19 cellular contexts compared by ENCODE assay signal in the genomic region with DNA sequence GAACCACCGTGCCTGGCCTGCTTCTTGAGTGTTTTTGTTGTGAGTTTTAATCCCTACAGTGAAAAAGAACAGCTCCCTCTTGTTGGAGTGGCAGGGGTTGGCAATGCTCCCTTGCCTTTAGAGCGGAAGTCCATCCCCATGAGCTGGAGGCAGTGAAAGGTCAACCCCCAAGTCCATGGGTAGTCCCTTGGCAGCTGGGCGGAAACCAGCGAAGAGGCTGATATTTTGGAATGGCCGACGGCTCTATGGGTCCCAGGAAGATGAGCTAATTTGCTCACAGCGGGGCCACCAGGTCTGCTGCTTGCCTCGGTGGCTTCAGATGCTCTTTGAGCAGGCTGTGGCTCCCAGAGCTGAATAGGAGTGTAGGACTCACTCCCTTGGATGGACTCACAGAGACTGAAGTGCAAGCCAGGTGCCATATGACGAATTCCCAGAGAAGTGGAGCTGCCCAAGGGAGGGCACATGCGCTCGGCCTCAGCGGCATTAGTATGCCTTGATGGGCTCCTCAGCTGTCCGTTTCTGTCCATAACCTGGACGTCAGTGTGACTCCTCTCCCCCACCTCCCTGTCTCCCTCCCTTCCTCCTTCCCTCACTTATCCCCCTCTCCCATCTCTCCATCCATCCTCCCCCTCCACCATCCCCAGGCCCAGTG. TPM values are rescaled to one million over a fixed set of nuclear protein-coding genes. Genes with fewer than 3 reads are reported as not detected.
DNase-seq lines count a peak whose midpoint lies in the region; ATAC-seq and TF ChIP-seq lines count a peak whose summit lies in the region.
"Had no signal": no experiment of that assay in that cellular context is flagged by ENCODE, and none has a peak within 500 bp of the region (broad histone marks: within the 10 kb centered on the region; RNA-seq: fewer than 3 reads in every experiment).

No MANE protein-coding gene starts in this region.

- H3K36me3 Mint-ChIP-seq in dendritic cell treated with granulocyte-macrophage colony-stimulating factor and Interleukin-4, amounts not matched to agents 40 ng/mL and 50 ng/mL, for 4 days (ENCODE audit: low read depth) = no peaks in the 10 kb centered on the region
- H3K36me3 Mint-ChIP-seq: activated naive CD4-positive, alpha-beta T cell treated with anti-CD3 and anti-CD28 coated beads, Interleukin-2, amount 10 ng/mL, durations not matched to agents 7 days and 5 days; natural killer cell treated with Interleukin-12 subunit alpha and Interleukin-12 subunit beta and Interleukin-15 and Interleukin-18, amount 100 ng/mL, for 72 hours had no signal

- H3K4me3 Mint-ChIP-seq in dendritic cell treated with granulocyte-macrophage colony-stimulating factor and Interleukin-4, amounts not matched to agents 40 ng/mL and 50 ng/mL, for 4 days = no peak overlapping the region
- H3K4me3 Mint-ChIP-seq: activated naive CD4-positive, alpha-beta T cell treated with anti-CD3 and anti-CD28 coated beads, Interleukin-2, amount 10 ng/mL, durations not matched to agents 7 days and 5 days; B cell; endodermal cell; natural killer cell treated with Interleukin-12 subunit alpha and Interleukin-12 subunit beta and Interleukin-15 and Interleukin-18, amount 100 ng/mL, for 72 hours had no signal

- H3K9me3 ChIP-seq in WERI-Rb-1 (ENCODE audit: severe bottlenecking) (no peaks in the 10 kb centered on the region), muscle layer of duodenum (ENCODE audit: control insufficient read depth in 1 of 2, low read length in 2 of 2) (no peaks in the 10 kb centered on the region), thoracic aorta (no peaks in the 10 kb centered on the region)

- intact Hi-C loops in dendritic cell treated with granulocyte-macrophage colony-stimulating factor and Interleukin-4, amounts not matched to agents 40 ng/mL and 50 ng/mL, for 4 days (cut with micrococcal nuclease) = no loop called here

- no peak for ATAC-seq in thoracic aorta (ENCODE audit: insufficient number of reproducible peaks, low FRiP score, low read depth)
- no peak for ATAC-seq in GM18498 (IDR thresholded peaks at IDR 0.05; ENCODE audit: unreplicated experiment)
- ATAC-seq: natural killer cell treated with Interleukin-12 subunit alpha and Interleukin-12 subunit beta and Interleukin-15 and Interleukin-18, amount 100 ng/mL, for 72 hours; stimulated activated naive CD8-positive, alpha-beta T cell treated with anti-CD3 and anti-CD28 coated beads, Interleukin-15, Interleukin-2, amounts not matched to agents 100 U/mL and 50 U/mL, for 24 hours had no signal

- H3K27me3 ChIP-seq in WERI-Rb-1 (ENCODE audit: insufficient read depth, low read depth, severe bottlenecking) = no peaks in the 10 kb centered on the region
- no peaks in the 10 kb centered on the region for H3K27me3 ChIP-seq in muscle layer of duodenum (ENCODE audit: low read depth, low read length)
- H3K27me3 ChIP-seq in thoracic aorta (replicated peaks; ENCODE audit: insufficient read depth) = no peaks in the 10 kb centered on the region
- H3K27me3 ChIP-seq: cardiac muscle cell had no signal

- H3K4me3 ChIP-seq in WERI-Rb-1 (ENCODE audit: low read depth, low read length) = no peak overlapping the region
- no peak overlapping the region for H3K4me3 ChIP-seq in muscle layer of duodenum (ENCODE audit: low read depth in 1 of 2, low read length in 2 of 2)
- H3K4me3 ChIP-seq in thoracic aorta = peak overlapping the region; percentile 3
- H3K4me3 ChIP-seq: cardiac muscle cell, GM23248, smooth muscle cell had no signal

- peaks cover 81% of the 10 kb centered on the region for H3K4me1 Mint-ChIP-seq in dendritic cell treated with granulocyte-macrophage colony-stimulating factor and Interleukin-4, amounts not matched to agents 40 ng/mL and 50 ng/mL, for 4 days (ENCODE audit: low read depth)

- no peaks in the 10 kb centered on the region for H3K9me3 Mint-ChIP-seq in dendritic cell treated with granulocyte-macrophage colony-stimulating factor and Interleukin-4, amounts not matched to agents 40 ng/mL and 50 ng/mL, for 4 days
- H3K9me3 Mint-ChIP-seq: activated naive CD4-positive, alpha-beta T cell treated with anti-CD3 and anti-CD28 coated beads, Interleukin-2, amount 10 ng/mL, durations not matched to agents 7 days and 5 days; endodermal cell; natural killer cell treated with Interleukin-12 subunit alpha and Interleukin-12 subunit beta and Interleukin-15 and Interleukin-18, amount 100 ng/mL, for 72 hours had no signal

- DNase-seq in WERI-Rb-1 = peak; percentile 6
- DNase-seq in thoracic aorta (ENCODE audit: low spot score) = no peak
- DNase-seq in NCI-H1694 treated with DMSO at 0.1 percent for 48 hours (lab: John Stamatoyannopoulos, UW) = no peak
- no peak for DNase-seq in NCI-H526 (lab: John Stamatoyannopoulos, UW)
- no peak for DNase-seq in COR-L47 (lab: John Stamatoyannopoulos, UW)
- DNase-seq: activated naive CD4-positive, alpha-beta T cell treated with anti-CD3 and anti-CD28 coated beads, Interleukin-2, amount 10 ng/mL, durations not matched to agents 7 days and 5 days; DMS 273 treated with DMSO at 0.1 percent for 48 hours; endodermal cell; islet precursor cell; NCI-H1048; stimulated activated naive CD8-positive, alpha-beta T cell treated with anti-CD3 and anti-CD28 coated beads, Interleukin-15, Interleukin-2, amounts not matched to agents 100 U/mL and 50 U/mL, for 24 hours had no signal

- H3K4me1 ChIP-seq in muscle layer of duodenum (ENCODE audit: control insufficient read depth in 1 of 2, insufficient read depth in 2 of 2, low read length in 2 of 2) = peaks cover 15 to 42% of the 10 kb centered on the region in 2 donors
- peaks cover 22 to 54% of the 10 kb centered on the region in 2 donors for H3K4me1 ChIP-seq in thoracic aorta (ENCODE audit: control insufficient read depth in 1 of 2, low read depth in 2 of 2)

- peak overlapping the region; percentile 99 for H3K27ac Mint-ChIP-seq in dendritic cell treated with granulocyte-macrophage colony-stimulating factor and Interleukin-4, amounts not matched to agents 40 ng/mL and 50 ng/mL, for 4 days
- H3K27ac Mint-ChIP-seq: activated naive CD4-positive, alpha-beta T cell treated with anti-CD3 and anti-CD28 coated beads, Interleukin-2, amount 10 ng/mL, durations not matched to agents 7 days and 5 days; B cell; endodermal cell; natural killer cell treated with Interleukin-12 subunit alpha and Interleukin-12 subunit beta and Interleukin-15 and Interleukin-18, amount 100 ng/mL, for 72 hours had no signal

- H3K36me3 ChIP-seq in WERI-Rb-1 (no peaks in the 10 kb centered on the region), muscle layer of duodenum (ENCODE audit: control insufficient read depth in 1 of 2, insufficient read depth in 2 of 2, low read length in 2 of 2) (no peaks in the 10 kb centered on the region), thoracic aorta (no peaks in the 10 kb centered on the region)
- H3K36me3 ChIP-seq: cardiac muscle cell had no signal

- H3K27me3 Mint-ChIP-seq in dendritic cell treated with granulocyte-macrophage colony-stimulating factor and Interleukin-4, amounts not matched to agents 40 ng/mL and 50 ng/mL, for 4 days = no peaks in the 10 kb centered on the region
- H3K27me3 Mint-ChIP-seq: natural killer cell treated with Interleukin-12 subunit alpha and Interleukin-12 subunit beta and Interleukin-15 and Interleukin-18, amount 100 ng/mL, for 72 hours had no signal

- H3K27ac ChIP-seq in WERI-Rb-1 = no peak overlapping the region
- peak overlapping the region; percentile 67 for H3K27ac ChIP-seq in muscle layer of duodenum (ENCODE audit: low read length)
- H3K27ac ChIP-seq in thoracic aorta = peak overlapping the region; percentile 53 to 75
- H3K27ac ChIP-seq: cardiac muscle cell, GM23248 had no signal

- TF ChIP-seq CTCF in WERI-Rb-1 (IDR thresholded peaks at IDR 0.05; ENCODE audit: low read depth, low read length) = no peak
- no peak for TF ChIP-seq CTCF in thoracic aorta (IDR thresholded peaks at IDR 0.05)

RNA-seq across cellular contexts. Expression of a gene that starts 25.4 kb away (rescaled TPM):
- 1,000 to 10,000 TPM in 1 of 2 donors, 100 to 1,000 TPM in 1; 805 to 1,722 TPM for total RNA-seq in thoracic aorta
